ENCODE assay signal across 25 cellular contexts in genomic region chr2:129654331-129654730, GRCh38.
DNase-seq lines count a peak whose midpoint lies in the region; ATAC-seq, FAIRE-seq and TF ChIP-seq lines count a peak whose summit lies in the region.
"Had no signal": no experiment of that assay in that cellular context is flagged by ENCODE, and none has a peak within 500 bp of the region (broad histone marks: within the 10 kb centered on the region; RNA-seq: fewer than 3 reads in every experiment).

No MANE protein-coding gene starts in this region.

- no peak overlapping the region for H3K4me3 Mint-ChIP-seq in naive thymus-derived CD4-positive, alpha-beta T cell
- no peak overlapping the region for H3K4me3 Mint-ChIP-seq in stimulated activated effector memory CD8-positive, alpha-beta T cell treated with anti-CD3 and anti-CD28 coated beads, Interleukin-12 subunit alpha, Interleukin-12 subunit beta, amount 100 ng/mL, for 72 hours
- H3K4me3 Mint-ChIP-seq: B cell; CD4-positive, alpha-beta T cell; CD8-positive, alpha-beta T cell had no signal

- no peaks in the 10 kb centered on the region; the same call in 1 of the 2 replicates for H4K20me1 ChIP-seq in HepG2 (ENCODE audit: insufficient read depth, low read length)
- H4K20me1 ChIP-seq: BLaER1 treated with 17β-estradiol and CSF1 and Interleukin-3, amounts not matched to agents 10 nM and 100 nM had no signal

- no peak overlapping the region for H2AFZ ChIP-seq in HepG2 (ENCODE audit: low read length)

- TF ChIP-seq CTCF in HepG2 (CRISPR knock-in tag; IDR thresholded peaks at IDR 0.05) (no peak), right lobe of liver (IDR thresholded peaks at IDR 0.05) (no peak), esophagus muscularis mucosa (IDR thresholded peaks at IDR 0.05) (no peak)

- intact Hi-C loops in HepG2 (cut with micrococcal nuclease; ENCODE audit: unreplicated experiment) = no loop called here
- intact Hi-C loops in right lobe of liver (cut with DNase I) = no loop called here
- intact Hi-C loops in esophagus muscularis mucosa (cut with DNase I) = no loop called here
- intact Hi-C loops in naive thymus-derived CD4-positive, alpha-beta T cell (cut with micrococcal nuclease) = no loop called here

- TF ChIP-seq RAD21 in HepG2 (CRISPR knock-in tag; IDR thresholded peaks at IDR 0.05) = no peak

- TF ChIP-seq POLR2A in HepG2 (IDR thresholded peaks at IDR 0.05; ENCODE audit: insufficient read depth in 1 of 2, low read depth in 2 of 2, low read length in 2 of 2) (no peak), right lobe of liver (IDR thresholded peaks at IDR 0.05) (no peak), esophagus muscularis mucosa (IDR thresholded peaks at IDR 0.05; ENCODE audit: low read depth) (no peak)

- CTCF ChIA-PET in HepG2 (lab: Yijun Ruan, JAX; ENCODE audit: low intra/inter-chr PET ratio, low total read pairs) = no interaction called here
- CTCF ChIA-PET in naive thymus-derived CD4-positive, alpha-beta T cell (lab: Charles Lee) = no interaction called here

- peaks cover 0 to 10% (median 2%) of the 10 kb centered on the region in 11 donors for H3K9me3 Mint-ChIP-seq in naive thymus-derived CD4-positive, alpha-beta T cell
- peaks cover 3% of the 10 kb centered on the region for H3K9me3 Mint-ChIP-seq in stimulated activated effector memory CD8-positive, alpha-beta T cell treated with anti-CD3 and anti-CD28 coated beads, Interleukin-12 subunit alpha, Interleukin-12 subunit beta, amount 100 ng/mL, for 72 hours

- in situ Hi-C loops in HepG2 (cut with HindIII; ENCODE audit: extremely low pct_ligation_motif_present, low pct_unique_long_range_greater_than_20kb) = no loop called here

- WGBS in HepG2 (ENCODE audit: low lambda C conversion rate) = 3% methylated on average over 3 of the region's 3 CpGs
- 0% methylated on average over 1 of the region's 3 CpGs for WGBS in right lobe of liver (ENCODE audit: insufficient coverage, low coverage, low lambda C conversion rate, missing lambda C conversion rate)
- WGBS in esophagus muscularis mucosa = 93% methylated on average over 3 of the region's 3 CpGs

- H3K4me1 ChIP-seq in HepG2 (ENCODE audit: insufficient read depth, low read length) = 0 out of 2 replicates have a peak, but pooled peaks cover 4% of the 10 kb centered on the region
- H3K4me1 ChIP-seq in right lobe of liver = no peaks in the 10 kb centered on the region
- no peaks in the 10 kb centered on the region for H3K4me1 ChIP-seq in esophagus muscularis mucosa
- H3K4me1 ChIP-seq in naive thymus-derived CD4-positive, alpha-beta T cell (ENCODE audit: control insufficient read depth in 2 of 2, insufficient read depth in 2 of 2, low read length in 2 of 2) = no peaks in the 10 kb centered on the region
- H3K4me1 ChIP-seq: A549, Caco-2 had no signal

- H3K4me3 ChIP-seq in HepG2 (replicated peaks in 1 of 3; ENCODE audit: insufficient read depth in 1 of 3, low read depth in 2 of 3, low read length in 3 of 3) (no peak overlapping the region), right lobe of liver (no peak overlapping the region), esophagus muscularis mucosa (no peak overlapping the region)
- H3K4me3 ChIP-seq in naive thymus-derived CD4-positive, alpha-beta T cell (ENCODE audit: low read length) = no peak overlapping the region
- H3K4me3 ChIP-seq: A549; BLaER1 treated with 17β-estradiol and CSF1 and Interleukin-3, amounts not matched to agents 10 nM and 100 nM had no signal

- POLR2A ChIA-PET in HepG2 (lab: Yijun Ruan, JAX) = no interaction called here
- POLR2A ChIA-PET in naive thymus-derived CD4-positive, alpha-beta T cell (lab: Charles Lee) = no interaction called here

- H3K27me3 ChIP-seq in HepG2 (ENCODE audit: control insufficient read depth in 1 of 2, insufficient read depth in 2 of 2, low read length in 2 of 2) (peaks cover 0 to 17% of the 10 kb centered on the region in 2 experiments; a peak in 3 of 5 replicates), right lobe of liver (no peaks in the 10 kb centered on the region), esophagus muscularis mucosa (peaks cover 0 to 7% (median 0%) of the 10 kb centered on the region in 4 donors)
- no peaks in the 10 kb centered on the region for H3K27me3 ChIP-seq in naive thymus-derived CD4-positive, alpha-beta T cell (ENCODE audit: control insufficient read depth in 2 of 2, insufficient read depth in 2 of 2, low read length in 2 of 2)
- H3K27me3 ChIP-seq: BLaER1 treated with 17β-estradiol and CSF1 and Interleukin-3, amounts not matched to agents 10 nM and 100 nM had no signal

- H3K27ac ChIP-seq in HepG2 (ENCODE audit: extremely low read length, insufficient read depth, low read length) (no peak overlapping the region), right lobe of liver (no peak overlapping the region), esophagus muscularis mucosa (replicated peaks in 1 of 4) (no peak overlapping the region)
- H3K27ac ChIP-seq in naive thymus-derived CD4-positive, alpha-beta T cell (ENCODE audit: low read depth, low read length) = no peak overlapping the region
- H3K27ac ChIP-seq: 22Rv1; A549; BLaER1 treated with 17β-estradiol and CSF1 and Interleukin-3, amounts not matched to agents 10 nM and 100 nM; C4-2B had no signal

- no peaks in the 10 kb centered on the region for H3K36me3 Mint-ChIP-seq in naive thymus-derived CD4-positive, alpha-beta T cell
- no peaks in the 10 kb centered on the region for H3K36me3 Mint-ChIP-seq in stimulated activated effector memory CD8-positive, alpha-beta T cell treated with anti-CD3 and anti-CD28 coated beads, Interleukin-12 subunit alpha, Interleukin-12 subunit beta, amount 100 ng/mL, for 72 hours
- H3K36me3 Mint-ChIP-seq: CD8-positive, alpha-beta T cell had no signal

- H3K9me3 ChIP-seq in HepG2 (ENCODE audit: low read length) = peaks cover 3% of the 10 kb centered on the region; the same call in 1 of the 2 replicates
- H3K9me3 ChIP-seq in right lobe of liver = no peaks in the 10 kb centered on the region
- peaks cover 0 to 6% (median 3%) of the 10 kb centered on the region in 4 donors for H3K9me3 ChIP-seq in esophagus muscularis mucosa
- no peaks in the 10 kb centered on the region for H3K9me3 ChIP-seq in naive thymus-derived CD4-positive, alpha-beta T cell (ENCODE audit: control insufficient read depth in 2 of 3, low read length in 3 of 3)
- H3K9me3 ChIP-seq: A549, Caco-2 had no signal

- no peak for ATAC-seq in HepG2
- no peak for ATAC-seq in right lobe of liver
- ATAC-seq in naive thymus-derived CD4-positive, alpha-beta T cell = peak; percentile 27
- peak; percentile 9 for ATAC-seq in stimulated activated effector memory CD8-positive, alpha-beta T cell treated with anti-CD3 and anti-CD28 coated beads, Interleukin-12 subunit alpha, Interleukin-12 subunit beta, amount 100 ng/mL, for 72 hours
- ATAC-seq in GM19463 (IDR thresholded peaks at IDR 0.05; ENCODE audit: unreplicated experiment) = no peak
- ATAC-seq in HG02973 (IDR thresholded peaks at IDR 0.05; ENCODE audit: unreplicated experiment) = no peak
- ATAC-seq: A549; CD8-positive, alpha-beta T cell had no signal

- H3K79me2 ChIP-seq in HepG2 (ENCODE audit: insufficient read depth, low read length) = no peaks in the 10 kb centered on the region

- TF ChIP-seq EP300 in HepG2 (IDR thresholded peaks at IDR 0.05; ENCODE audit: low read depth in 2 of 2, low read length in 2 of 2) = no peak
- TF ChIP-seq EP300 in HepG2 (CRISPR knock-in tag; IDR thresholded peaks at IDR 0.05; ENCODE audit: borderline replicate concordance) = no peak
- no peak for TF ChIP-seq EP300 in esophagus muscularis mucosa (IDR thresholded peaks at IDR 0.05)

- H3K27me3 Mint-ChIP-seq in naive thymus-derived CD4-positive, alpha-beta T cell = peaks cover 0 to 13% (median 2%) of the 10 kb centered on the region in 5 donors
- H3K27me3 Mint-ChIP-seq: CD4-positive, alpha-beta T cell had no signal

- H3K9ac ChIP-seq in HepG2 (ENCODE audit: insufficient read depth, low read depth, low read length) = no peak overlapping the region
- H3K9ac ChIP-seq: BLaER1 treated with 17β-estradiol and CSF1 and Interleukin-3, amounts not matched to agents 10 nM and 100 nM had no signal

- no peaks in the 10 kb centered on the region for H3K36me3 ChIP-seq in HepG2 (replicated peaks in 1 of 2; ENCODE audit: control insufficient read depth in 1 of 2, insufficient read depth in 2 of 2, low read length in 2 of 2)
- no peaks in the 10 kb centered on the region for H3K36me3 ChIP-seq in right lobe of liver
- H3K36me3 ChIP-seq in esophagus muscularis mucosa = no peaks in the 10 kb centered on the region
- H3K36me3 ChIP-seq in naive thymus-derived CD4-positive, alpha-beta T cell (ENCODE audit: control insufficient read depth in 2 of 3, insufficient read depth in 3 of 3, low read length in 3 of 3) = no peaks in the 10 kb centered on the region
- H3K36me3 ChIP-seq: BLaER1 treated with 17β-estradiol and CSF1 and Interleukin-3, amounts not matched to agents 10 nM and 100 nM had no signal

- no TSS peak for BruUV-seq in HepG2 (replicated peaks; lab: Mats Ljungman, UMichigan)

- no peak overlapping the region for H3K27ac Mint-ChIP-seq in naive thymus-derived CD4-positive, alpha-beta T cell
- no peak overlapping the region for H3K27ac Mint-ChIP-seq in stimulated activated effector memory CD8-positive, alpha-beta T cell treated with anti-CD3 and anti-CD28 coated beads, Interleukin-12 subunit alpha, Interleukin-12 subunit beta, amount 100 ng/mL, for 72 hours
- H3K27ac Mint-ChIP-seq: B cell; CD4-positive, alpha-beta T cell; CD8-positive, alpha-beta T cell had no signal

- no peak overlapping the region for H3K4me2 ChIP-seq in HepG2 (ENCODE audit: low read depth, low read length)
- H3K4me2 ChIP-seq: A549; BLaER1 treated with 17β-estradiol and CSF1 and Interleukin-3, amounts not matched to agents 10 nM and 100 nM had no signal

- DNase-seq in HepG2 (ENCODE audit: low spot score) = no peak
- no peak for DNase-seq in right lobe of liver
- DNase-seq in esophagus muscularis mucosa (ENCODE audit: extremely low spot score) = peak; percentile 90
- DNase-seq in naive thymus-derived CD4-positive, alpha-beta T cell = no peak
- no peak for DNase-seq in stimulated activated effector memory CD8-positive, alpha-beta T cell treated with anti-CD3 and anti-CD28 coated beads, Interleukin-12 subunit alpha, Interleukin-12 subunit beta, amount 100 ng/mL, for 72 hours (ENCODE audit: low spot score in 2 of 2)
- DNase-seq in NCI-H748 treated with DMSO at 0.1 percent for 48 hours (lab: John Stamatoyannopoulos, UW) = no peak
- DNase-seq: AML-193; Caco-2; Calu3; CD4-positive, alpha-beta T cell; CD8-positive, alpha-beta T cell; DMS79 treated with DMSO at 0.1 percent for 48 hours; GF-D8 had no signal

- FAIRE-seq in HepG2 (lab: Jason Lieb, UNC) = no peak
- FAIRE-seq: A549, D721Med, G401.6, GM12891, GM18507, GM19239 had no signal

- H3K4me1 Mint-ChIP-seq in naive thymus-derived CD4-positive, alpha-beta T cell = no peaks in the 10 kb centered on the region
- H3K4me1 Mint-ChIP-seq in stimulated activated effector memory CD8-positive, alpha-beta T cell treated with anti-CD3 and anti-CD28 coated beads, Interleukin-12 subunit alpha, Interleukin-12 subunit beta, amount 100 ng/mL, for 72 hours = no peaks in the 10 kb centered on the region
- H3K4me1 Mint-ChIP-seq: B cell had no signal

TF ChIP-seq in HepG2, 621 proteins besides CTCF, POLR2A, EP300 and RAD21:
- peak; percentile 32; the same call in 1 of the 2 replicates for TF ChIP-seq CREB1 (IDR thresholded peaks at IDR 0.05)
- no peak for TF ChIP-seq CREB1 (CRISPR knock-in tag; IDR thresholded peaks at IDR 0.05)
- TF ChIP-seq ZNF549 (CRISPR knock-in tag; IDR thresholded peaks at IDR 0.05) = no peak
- no peak for TF ChIP-seq CEBPG (CRISPR knock-in tag; IDR thresholded peaks at IDR 0.05)

Comparison
In these comparisons a context has a peak if more than half of its experiments do, and no peak if none do; other contexts are left out.
1. ATAC-seq: peak in naive thymus-derived CD4-positive, alpha-beta T cell (single experiment) and stimulated activated effector memory CD8-positive, alpha-beta T cell treated with anti-CD3 and anti-CD28 coated beads, Interleukin-12 subunit alpha, Interleukin-12 subunit beta, amount 100 ng/mL, for 72 hours (single experiment); none in HepG2 (single experiment), right lobe of liver (0 of 4), GM19463 (single experiment) and HG02973 (single experiment).